Comparison of ENCODE assay signal across 8 cellular contexts in genomic region chr14:63725786-63726185, GRCh38. TPM values are rescaled to one million over a fixed set of nuclear protein-coding genes. Genes with fewer than 3 reads are reported as not detected.
DNase-seq lines count a peak whose midpoint lies in the region; ATAC-seq and TF ChIP-seq lines count a peak whose summit lies in the region.

No MANE protein-coding gene starts in this region.

- H3K9me3 Mint-ChIP-seq in activated naive CD8-positive, alpha-beta T cell treated with anti-CD3 and anti-CD28 coated beads for 36 hours, result no peaks in the 10 kb centered on the region

- H3K27me3 Mint-ChIP-seq in activated naive CD8-positive, alpha-beta T cell treated with anti-CD3 and anti-CD28 coated beads for 36 hours, result no peaks in the 10 kb centered on the region

- no peaks in the 10 kb centered on the region for H3K4me1 ChIP-seq in right cardiac atrium (ENCODE audit: control insufficient read depth, insufficient read depth, low read length)
- H3K4me1 ChIP-seq in lower lobe of right lung, result peaks cover 22% of the 10 kb centered on the region
- H3K4me1 ChIP-seq in aorta (ENCODE audit: control insufficient read depth in 1 of 2, insufficient read depth in 2 of 2, low read length in 2 of 2), result no peaks in the 10 kb centered on the region

- H3K4me1 Mint-ChIP-seq in activated naive CD8-positive, alpha-beta T cell treated with anti-CD3 and anti-CD28 coated beads for 36 hours, result peaks cover 28% of the 10 kb centered on the region

- H3K4me3 Mint-ChIP-seq in activated naive CD8-positive, alpha-beta T cell treated with anti-CD3 and anti-CD28 coated beads for 36 hours, result peak overlapping the region; percentile 100

- intact Hi-C loops in right cardiac atrium (cut with DNase I) (no loop called here), Right ventricle myocardium superior (cut with DNase I) (no loop called here), lower lobe of right lung (cut with DNase I) (no loop called here), aorta (cut with DNase I) (loop anchor here in 1 of 2 donors (5.0 kb wide), 1 partner anchor 83 kb away; the partner anchor contains the start of gene WDR89)

- H3K9me3 ChIP-seq in right cardiac atrium (ENCODE audit: control insufficient read depth, low read length) (no peaks in the 10 kb centered on the region), lower lobe of right lung (no peaks in the 10 kb centered on the region), aorta (ENCODE audit: control insufficient read depth, low read length) (no peaks in the 10 kb centered on the region)

- no peak overlapping the region for H3K27ac ChIP-seq in right cardiac atrium (ENCODE audit: low read length)
- no peak overlapping the region for H3K27ac ChIP-seq in lower lobe of right lung
- no peak overlapping the region for H3K27ac ChIP-seq in aorta (ENCODE audit: low read depth in 1 of 2, low read length in 2 of 2)

- no peak for ATAC-seq in right cardiac atrium
- no peak for ATAC-seq in Right ventricle myocardium superior (ENCODE audit: poor library complexity)
- no peak for ATAC-seq in lower lobe of right lung
- ATAC-seq in aorta (ENCODE audit: low FRiP score), result no peak
- no peak for ATAC-seq in HG02852 (IDR thresholded peaks at IDR 0.05; ENCODE audit: unreplicated experiment)

- H3K4me3 ChIP-seq in right cardiac atrium (ENCODE audit: low read length) (peak overlapping the region; percentile 77), lower lobe of right lung (peak overlapping the region; percentile 85), aorta (ENCODE audit: low read length in 2 of 2) (peak overlapping the region; percentile 40 to 96)

- H3K36me3 ChIP-seq in lower lobe of right lung (no peaks in the 10 kb centered on the region), aorta (ENCODE audit: control insufficient read depth in 1 of 2, insufficient read depth in 2 of 2, low read length in 1 of 2) (no peaks in the 10 kb centered on the region)

- H3K27me3 ChIP-seq in right cardiac atrium (ENCODE audit: control insufficient read depth, insufficient read depth), result no peaks in the 10 kb centered on the region
- no peaks in the 10 kb centered on the region for H3K27me3 ChIP-seq in lower lobe of right lung (ENCODE audit: low read depth)
- H3K27me3 ChIP-seq in aorta (ENCODE audit: control insufficient read depth in 1 of 2, insufficient read depth in 2 of 2, low read length in 1 of 2), result no peaks in the 10 kb centered on the region

- no peak overlapping the region for H3K27ac Mint-ChIP-seq in activated naive CD8-positive, alpha-beta T cell treated with anti-CD3 and anti-CD28 coated beads for 36 hours

- no peak for DNase-seq in right cardiac atrium
- no peak for DNase-seq in Right ventricle myocardium superior
- no peak for DNase-seq in activated naive CD8-positive, alpha-beta T cell treated with anti-CD3 and anti-CD28 coated beads for 36 hours
- no peak for DNase-seq in lower lobe of right lung
- DNase-seq in aorta, result no peak
- no peak for DNase-seq in NCI-H345 treated with DMSO at 0.1 percent for 48 hours (lab: John Stamatoyannopoulos, UW; ENCODE audit: unreplicated experiment)
- no peak for DNase-seq in HuH-7.5 (ENCODE audit: low spot score)

- WGBS in right cardiac atrium, result 67% methylated on average over 6 of the region's 6 CpGs
- 74 to 75% methylated on average over 6 of the region's 6 CpGs for WGBS in aorta, 2 donors

- H3K36me3 Mint-ChIP-seq in activated naive CD8-positive, alpha-beta T cell treated with anti-CD3 and anti-CD28 coated beads for 36 hours, result peaks cover 8% of the 10 kb centered on the region

- TF ChIP-seq CTCF in lower lobe of right lung (IDR thresholded peaks at IDR 0.05), result no peak

RNA-seq across cellular contexts. Expression of gene SGPP1, which starts 2.1 kb away (rescaled TPM):
- total RNA-seq in right cardiac atrium (1 to 10 TPM; 7.5 to 9.1 (median 7.9) TPM), Right ventricle myocardium superior (5.6 TPM), lower lobe of right lung (20.8 TPM), aorta (10 to 100 TPM; 14.4 to 17.5 TPM)
- polyA plus RNA-seq in right cardiac atrium (5.4 TPM), aorta (10 to 100 TPM in 1 of 2 donors, 1 to 10 TPM in 1; 6.1 to 10.5 TPM)
- total RNA-seq in activated naive CD8-positive, alpha-beta T cell treated with anti-CD3 and anti-CD28 coated beads for 36 hours, result 10 to 100 TPM; 11.0 to 11.6 TPM
